In genomic region chr22:28894793-28895192, GRCh38 we compare ENCODE assay signal across 1 cellular context.
TF ChIP-seq lines count a peak whose summit lies in the region.

No MANE protein-coding gene starts in this region.

TF ChIP-seq in GM23338, 12 proteins besides CTCF, POLR2A, EP300 and RAD21 (continued from another document):
- TF ChIP-seq ZNF462 (CRISPR knock-in tag; IDR thresholded peaks at IDR 0.05) (no peak), STAT1 (IDR thresholded peaks at IDR 0.05; ENCODE audit: unreplicated experiment) (no peak), JUNB (IDR thresholded peaks at IDR 0.05; ENCODE audit: unreplicated experiment) (no peak)
TF ChIP-seq in GM23338: peak in this region for 0.
